ENCODE assay signal across 14 cellular contexts in the genomic region with DNA sequence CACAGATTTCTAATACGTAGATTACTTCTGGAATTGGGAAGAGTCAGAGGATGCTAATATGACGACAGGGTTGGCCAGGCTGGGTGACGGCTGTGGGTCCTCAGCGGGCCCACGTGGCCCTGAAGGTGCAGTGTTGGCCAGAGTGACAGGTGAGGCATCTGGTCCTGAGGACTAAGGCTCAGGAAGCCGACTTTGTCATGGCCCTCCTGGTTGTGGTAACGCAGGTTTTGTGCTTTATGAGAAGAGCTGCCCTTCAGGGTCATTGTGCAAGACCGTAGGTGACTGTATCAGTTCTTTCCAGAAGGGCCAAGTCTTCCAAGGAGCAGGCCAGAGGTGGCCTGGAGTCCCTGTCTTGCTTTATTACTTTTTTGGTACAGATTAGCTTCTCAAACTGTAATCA. TPM values are rescaled to one million over a fixed set of nuclear protein-coding genes. Genes with fewer than 3 reads are reported as not detected.
A peak's percentile ranks its signal among the peaks of the same experiment; 100 is the strongest.
DNase-seq lines count a peak whose midpoint lies in the region; ATAC-seq and TF ChIP-seq lines count a peak whose summit lies in the region.
"Had no signal": no experiment of that assay in that cellular context is flagged by ENCODE, and none has a peak within 500 bp of the region (broad histone marks: within the 10 kb centered on the region; RNA-seq: fewer than 3 reads in every experiment).

No MANE protein-coding gene starts in this region.

- peaks cover 27% of the 10 kb centered on the region for H3K4me1 ChIP-seq in PC-9 (replicated peaks; ENCODE audit: insufficient read depth)
- peaks cover 6% of the 10 kb centered on the region for H3K4me1 ChIP-seq in endodermal cell (ENCODE audit: control insufficient read depth, insufficient read depth, low read length)

- no peaks in the 10 kb centered on the region for H3K9me3 ChIP-seq in PC-9 (ENCODE audit: insufficient read depth, low read depth)
- H3K9me3 ChIP-seq in endodermal cell (ENCODE audit: control insufficient read depth, low read length): no peaks in the 10 kb centered on the region
- H3K9me3 ChIP-seq: testis had no signal

- H3K4me1 Mint-ChIP-seq in activated naive CD4-positive, alpha-beta T cell treated with anti-CD3 and anti-CD28 coated beads, Interleukin-2, amount 50 U/mL, for 24 hours: peaks cover 48% of the 10 kb centered on the region
- H3K4me1 Mint-ChIP-seq in endodermal cell: peaks cover 16% of the 10 kb centered on the region
- peaks cover 46% of the 10 kb centered on the region for H3K4me1 Mint-ChIP-seq in stimulated activated memory B cell treated with anti-CD40 and anti-IgM and Interleukin-4, amounts not matched to agents 10 μg/mL and 1 μg/mL and 100 μg/mL, for 72 hours

- no peaks in the 10 kb centered on the region for H3K27me3 Mint-ChIP-seq in activated naive CD4-positive, alpha-beta T cell treated with anti-CD3 and anti-CD28 coated beads, Interleukin-2, amount 50 U/mL, for 24 hours
- H3K27me3 Mint-ChIP-seq in endodermal cell (ENCODE audit: insufficient read depth): no peaks in the 10 kb centered on the region
- no peaks in the 10 kb centered on the region for H3K27me3 Mint-ChIP-seq in stimulated activated memory B cell treated with anti-CD40 and anti-IgM and Interleukin-4, amounts not matched to agents 10 μg/mL and 1 μg/mL and 100 μg/mL, for 72 hours

- peaks cover 49% of the 10 kb centered on the region for H3F3A ChIP-seq in PC-9 (ENCODE audit: insufficient read depth, low read depth)

- intact Hi-C loops in PC-9 (cut with micrococcal nuclease; ENCODE audit: unreplicated experiment): no loop called here

- H3K27ac Mint-ChIP-seq in activated naive CD4-positive, alpha-beta T cell treated with anti-CD3 and anti-CD28 coated beads, Interleukin-2, amount 50 U/mL, for 24 hours: no peak overlapping the region
- no peak overlapping the region for H3K27ac Mint-ChIP-seq in endodermal cell
- peak overlapping the region; percentile 31 for H3K27ac Mint-ChIP-seq in stimulated activated memory B cell treated with anti-CD40 and anti-IgM and Interleukin-4, amounts not matched to agents 10 μg/mL and 1 μg/mL and 100 μg/mL, for 72 hours

- TF ChIP-seq CTCF in PC-9 (conservative IDR thresholded peaks at IDR 0.05) (no peak), endodermal cell (conservative IDR thresholded peaks at IDR 0.05) (no peak)

- POLR2A ChIA-PET in PC-9 (lab: Charles Lee; ENCODE audit: unreplicated experiment): interaction anchor here (0.6 kb wide), 1 partner anchor 19 kb away, joined by 7 read pairs; no protein-coding TSS in a partner anchor

- H4K20me1 ChIP-seq in PC-9 (ENCODE audit: insufficient read depth): peaks cover 68% of the 10 kb centered on the region

- peaks cover 42% of the 10 kb centered on the region for H3K36me3 ChIP-seq in PC-9 (ENCODE audit: low read depth)
- H3K36me3 ChIP-seq in endodermal cell (ENCODE audit: control insufficient read depth, insufficient read depth, low read length): peaks cover 48% of the 10 kb centered on the region

- H3K79me2 ChIP-seq in PC-9 (ENCODE audit: low read depth): peaks cover 85% of the 10 kb centered on the region

- no peak for ATAC-seq in stimulated activated memory B cell treated with anti-CD40 and anti-IgM and Interleukin-4, amounts not matched to agents 10 μg/mL and 1 μg/mL and 100 μg/mL, for 72 hours
- ATAC-seq in HG03108 (IDR thresholded peaks at IDR 0.05; ENCODE audit: unreplicated experiment): no peak
- ATAC-seq in HG03097 (IDR thresholded peaks at IDR 0.05; ENCODE audit: low FRiP score, unreplicated experiment): no peak

- CTCF ChIA-PET in PC-9 (lab: Charles Lee): no interaction called here

- H3K9me3 Mint-ChIP-seq in activated naive CD4-positive, alpha-beta T cell treated with anti-CD3 and anti-CD28 coated beads, Interleukin-2, amount 50 U/mL, for 24 hours: no peaks in the 10 kb centered on the region
- H3K9me3 Mint-ChIP-seq in endodermal cell: no peaks in the 10 kb centered on the region
- no peaks in the 10 kb centered on the region for H3K9me3 Mint-ChIP-seq in stimulated activated memory B cell treated with anti-CD40 and anti-IgM and Interleukin-4, amounts not matched to agents 10 μg/mL and 1 μg/mL and 100 μg/mL, for 72 hours

- H3K9ac ChIP-seq in endodermal cell (ENCODE audit: extremely low read depth, low read length, poor library complexity, severe bottlenecking): no peak overlapping the region

- peak overlapping the region; percentile 92 for H3K4me3 Mint-ChIP-seq in activated naive CD4-positive, alpha-beta T cell treated with anti-CD3 and anti-CD28 coated beads, Interleukin-2, amount 50 U/mL, for 24 hours
- peak overlapping the region; percentile 85 for H3K4me3 Mint-ChIP-seq in endodermal cell
- peak overlapping the region; percentile 21 for H3K4me3 Mint-ChIP-seq in stimulated activated memory B cell treated with anti-CD40 and anti-IgM and Interleukin-4, amounts not matched to agents 10 μg/mL and 1 μg/mL and 100 μg/mL, for 72 hours

- no peaks in the 10 kb centered on the region for H3K9me2 ChIP-seq in PC-9 (ENCODE audit: insufficient read depth)

- peak overlapping the region; percentile 2; the same call in 1 of the 2 replicates for H3K27ac ChIP-seq in PC-9
- H3K27ac ChIP-seq in endodermal cell (ENCODE audit: low read depth, low read length): no peak overlapping the region
- H3K27ac ChIP-seq: testis had no signal

- H3K4me3 ChIP-seq in PC-9 (peak overlapping the region; percentile 75; the same call in 1 of the 2 replicates), endodermal cell (ENCODE audit: low read length) (peak overlapping the region; percentile 65)
- H3K4me3 ChIP-seq: testis had no signal

- H3K27me3 ChIP-seq in PC-9 (ENCODE audit: insufficient read depth, low read depth) (no peaks in the 10 kb centered on the region), endodermal cell (ENCODE audit: control insufficient read depth, insufficient read depth, low read length, poor library complexity, severe bottlenecking) (no peaks in the 10 kb centered on the region)
- H3K27me3 ChIP-seq: testis had no signal

- H3K36me3 Mint-ChIP-seq in activated naive CD4-positive, alpha-beta T cell treated with anti-CD3 and anti-CD28 coated beads, Interleukin-2, amount 50 U/mL, for 24 hours: peaks cover 16% of the 10 kb centered on the region
- peaks cover 47% of the 10 kb centered on the region for H3K36me3 Mint-ChIP-seq in endodermal cell (ENCODE audit: low read depth)
- H3K36me3 Mint-ChIP-seq in stimulated activated memory B cell treated with anti-CD40 and anti-IgM and Interleukin-4, amounts not matched to agents 10 μg/mL and 1 μg/mL and 100 μg/mL, for 72 hours: peaks cover 29% of the 10 kb centered on the region

- BruUV-seq in PC-9 (replicated peaks; lab: Mats Ljungman, UMichigan): no TSS peak

- peak overlapping the region; percentile 95 for H3K4me2 ChIP-seq in PC-9

- H2AFZ ChIP-seq in PC-9: no peak overlapping the region

- 95 to 97% methylated on average over 8 of the region's 8 CpGs for WGBS in endodermal cell (ENCODE audit: insufficient coverage in 1 of 2, insufficient read length in 1 of 2), 2 experiments

- no peak for DNase-seq in activated naive CD4-positive, alpha-beta T cell treated with Interleukin-2 at 50 U/mL for 16 hours
- DNase-seq in PC-9 (peak in 1 of 2 experiments; percentile 75), endodermal cell (no peak), medulla oblongata (ENCODE audit: extremely low spot score) (no peak)
- DNase-seq: HCEC 1CT; hippocampal formation; NCI-H2081 treated with DMSO at 0.1 percent for 48 hours; SHP77 treated with DMSO at 0.1 percent for 48 hours; stimulated activated CD4-positive, alpha-beta T cell treated with anti-CD3 and anti-CD28 coated beads, Interleukin-2, amount 100 ng/mL, for 24 hours; testis had no signal

RNA-seq across cellular contexts. Expression of gene EIF3B, which starts 2.5 kb away (rescaled TPM):
- total RNA-seq in PC-9 (2021) (299 and 302 TPM in 2 replicates), endodermal cell (100 to 1,000 TPM; 172 to 220 TPM)
- 136 TPM for polyA plus RNA-seq in endodermal cell (2013, experiment 1 of 2)
- polyA plus RNA-seq in endodermal cell (2013, experiment 2 of 2): 120 TPM

RNA-seq across cellular contexts. Expression of gene SNX8, which starts 42.9 kb away (rescaled TPM):
- total RNA-seq in PC-9 (2021) (73.9 and 102 TPM in 2 replicates), endodermal cell (10 to 100 TPM; 53.0 to 53.2 TPM)
- polyA plus RNA-seq in endodermal cell (2013, experiment 1 of 2): 21.3 TPM
- 25.2 TPM for polyA plus RNA-seq in endodermal cell (2013, experiment 2 of 2)

RNA-seq across cellular contexts. Expression of gene CHST12, which starts 46.2 kb away (rescaled TPM):
- total RNA-seq in PC-9 (2021) (25.9 and 41.1 TPM in 2 replicates), endodermal cell (10 to 100 TPM; 14.5 to 18.5 TPM)
- 10.4 TPM for polyA plus RNA-seq in endodermal cell (2013, experiment 1 of 2)
- polyA plus RNA-seq in endodermal cell (2013, experiment 2 of 2): 10.5 TPM

Comparison
In these comparisons a context has a peak if more than half of its experiments do, and no peak if none do; other contexts are left out.
1. H3K4me3 Mint-ChIP-seq: peak in every context shown above with its lines; median percentile 92 in activated naive CD4-positive, alpha-beta T cell treated with anti-CD3 and anti-CD28 coated beads, Interleukin-2, amount 50 U/mL, for 24 hours; 85 in endodermal cell; 21 in stimulated activated memory B cell treated with anti-CD40 and anti-IgM and Interleukin-4, amounts not matched to agents 10 μg/mL and 1 μg/mL and 100 μg/mL, for 72 hours.